Comparison of ENCODE assay signal across 8 cellular contexts in the genomic region with DNA sequence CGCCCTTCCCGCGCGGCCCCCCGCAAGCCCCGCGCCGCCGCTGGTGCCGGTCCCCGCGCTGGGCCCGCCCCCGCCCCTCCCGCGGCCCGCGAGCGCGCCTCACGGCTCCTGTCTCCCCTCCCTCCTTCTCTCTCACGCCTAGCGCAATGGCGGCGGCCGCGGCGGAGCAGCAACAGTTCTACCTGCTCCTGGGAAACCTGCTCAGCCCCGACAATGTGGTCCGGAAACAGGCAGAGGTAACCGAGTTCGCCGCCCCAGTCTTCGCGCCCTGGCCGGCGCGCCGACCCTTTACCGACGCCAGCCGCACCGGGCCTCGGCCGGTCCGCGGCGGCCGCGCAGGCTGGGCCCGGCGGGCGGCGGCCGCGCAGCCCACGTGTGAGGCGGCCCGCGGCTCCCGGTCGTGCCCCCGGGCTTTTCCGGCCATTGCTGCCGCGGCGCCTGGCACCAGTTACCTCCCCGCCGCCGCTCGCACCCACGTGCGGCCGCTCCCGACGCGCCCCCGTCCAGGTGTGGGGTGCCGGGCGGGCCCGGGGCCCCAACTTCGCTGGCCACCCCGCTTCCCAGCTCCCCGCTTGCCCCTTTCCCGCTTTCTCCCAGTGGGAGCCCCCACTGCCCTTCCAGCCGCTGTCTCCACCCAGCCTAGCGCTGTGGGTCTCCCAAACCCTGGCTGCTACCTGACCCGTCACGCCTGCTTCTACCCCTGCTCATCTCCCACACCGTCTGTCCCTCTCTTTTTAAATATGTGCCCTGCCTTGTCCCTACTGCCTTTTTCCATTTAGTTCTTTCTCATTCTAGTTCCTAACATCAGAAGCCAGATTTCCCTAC. TPM values are rescaled to one million over a fixed set of nuclear protein-coding genes. Genes with fewer than 3 reads are reported as not detected.
DNase-seq lines count a peak whose midpoint lies in the region; ATAC-seq and TF ChIP-seq lines count a peak whose summit lies in the region.

No MANE protein-coding gene starts in this region.

- H3K27me3 Mint-ChIP-seq in IgD-negative memory B cell (peaks cover 1% of the 10 kb centered on the region), nephron (ENCODE audit: low read depth) (no peaks in the 10 kb centered on the region)
- H3K27me3 Mint-ChIP-seq in activated CD8-positive, alpha-beta T cell treated with anti-CD3 and anti-CD28 coated beads for 36 hours = peaks cover 1% of the 10 kb centered on the region

- peaks cover 1% of the 10 kb centered on the region for H3K36me3 Mint-ChIP-seq in IgD-negative memory B cell
- H3K36me3 Mint-ChIP-seq in activated CD8-positive, alpha-beta T cell treated with anti-CD3 and anti-CD28 coated beads for 36 hours (ENCODE audit: low read depth) = peaks cover 17% of the 10 kb centered on the region
- H3K36me3 Mint-ChIP-seq in nephron (ENCODE audit: low read depth) = no peaks in the 10 kb centered on the region

- peak overlapping the region; percentile 76 to 78 for H3K27ac ChIP-seq in aorta (ENCODE audit: low read depth in 1 of 2, low read length in 2 of 2)

- H3K9me3 ChIP-seq in aorta (ENCODE audit: control insufficient read depth, low read length) = no peaks in the 10 kb centered on the region

- CTCF ChIA-PET in activated CD8-positive, alpha-beta T cell treated with anti-CD3 and anti-CD28 coated beads for 36 hours (lab: Charles Lee) = no interaction called here

- H3K9me3 Mint-ChIP-seq in IgD-negative memory B cell = no peaks in the 10 kb centered on the region
- no peaks in the 10 kb centered on the region for H3K9me3 Mint-ChIP-seq in activated CD8-positive, alpha-beta T cell treated with anti-CD3 and anti-CD28 coated beads for 36 hours
- no peaks in the 10 kb centered on the region for H3K9me3 Mint-ChIP-seq in nephron

- H3K36me3 ChIP-seq in aorta (ENCODE audit: control insufficient read depth in 1 of 2, insufficient read depth in 2 of 2, low read length in 1 of 2) = no peaks in the 10 kb centered on the region

- POLR2A ChIA-PET in activated CD8-positive, alpha-beta T cell treated with anti-CD3 and anti-CD28 coated beads for 36 hours (lab: Charles Lee) = interaction anchor here (1.1 kb wide), 1 partner anchor 13 kb away, joined by 3 read pairs; no protein-coding TSS in a partner anchor

- 1% methylated on average over 52 to 90 of the region's 90 CpGs for WGBS in aorta, 2 donors

- intact Hi-C loops in activated CD8-positive, alpha-beta T cell treated with anti-CD3 and anti-CD28 coated beads for 36 hours (cut with micrococcal nuclease) = loop anchor here (10.0 kb wide), 2 partner anchors 122 to 542 kb away; a partner anchor contains a TSS
- intact Hi-C loops in aorta (cut with DNase I) = no loop called here

- no peaks in the 10 kb centered on the region for H3K27me3 ChIP-seq in aorta (ENCODE audit: control insufficient read depth in 1 of 2, insufficient read depth in 2 of 2, low read length in 1 of 2)

- DNase-seq in NCI-H345 (lab: John Stamatoyannopoulos, UW) (peak; percentile 43), NCI-H345 treated with DMSO at 0.1 percent for 48 hours (lab: John Stamatoyannopoulos, UW; ENCODE audit: unreplicated experiment) (no peak), fibroblast of mammary gland (ENCODE audit: low read depth) (no peak), aorta (peak; percentile 47 to 79)
- no peak for DNase-seq in activated CD8-positive, alpha-beta T cell treated with anti-CD3 and anti-CD28 coated beads for 36 hours

- H3K27ac Mint-ChIP-seq in IgD-negative memory B cell = peak overlapping the region in 2 of 3 donors; percentile 87 to 88
- peak overlapping the region; percentile 94 for H3K27ac Mint-ChIP-seq in activated CD8-positive, alpha-beta T cell treated with anti-CD3 and anti-CD28 coated beads for 36 hours
- H3K27ac Mint-ChIP-seq in nephron = peak overlapping the region; percentile 88 to 96 (median 94)

- H3K4me1 Mint-ChIP-seq in IgD-negative memory B cell (peaks cover 22 to 43% (median 33%) of the 10 kb centered on the region in 3 donors), nephron (peaks cover 35% of the 10 kb centered on the region)
- H3K4me1 Mint-ChIP-seq in activated CD8-positive, alpha-beta T cell treated with anti-CD3 and anti-CD28 coated beads for 36 hours (ENCODE audit: low read depth) = peaks cover 33% of the 10 kb centered on the region

- peak; percentile 33 for ATAC-seq in GM21717 (IDR thresholded peaks at IDR 0.05; ENCODE audit: unreplicated experiment)
- ATAC-seq in activated CD8-positive, alpha-beta T cell treated with anti-CD3 and anti-CD28 coated beads for 36 hours = peak; percentile 22
- ATAC-seq in aorta (ENCODE audit: low FRiP score) = peak; percentile 36

- no peak for TF ChIP-seq CTCF in activated CD8-positive, alpha-beta T cell treated with anti-CD3 and anti-CD28 coated beads for 36 hours (IDR thresholded peaks at IDR 0.05)
- TF ChIP-seq CTCF in fibroblast of mammary gland (conservative IDR thresholded peaks at IDR 0.05; ENCODE audit: control insufficient read depth, insufficient read depth, low read depth, low read length) (no peak), nephron (IDR thresholded peaks at IDR 0.05; ENCODE audit: unreplicated experiment in 3 of 3) (no peak)

- H3K4me1 ChIP-seq in aorta (ENCODE audit: control insufficient read depth in 1 of 2, insufficient read depth in 2 of 2, low read length in 2 of 2) = peaks cover 0 to 6% of the 10 kb centered on the region in 2 donors

- H3K4me3 Mint-ChIP-seq in IgD-negative memory B cell (peak overlapping the region; percentile 86 to 95 (median 92)), nephron (peak overlapping the region; percentile 95 to 97 (median 96))
- peak overlapping the region; percentile 99 for H3K4me3 Mint-ChIP-seq in activated CD8-positive, alpha-beta T cell treated with anti-CD3 and anti-CD28 coated beads for 36 hours

- H3K4me3 ChIP-seq in fibroblast of mammary gland (ENCODE audit: control insufficient read depth, low read depth, low read length) (peak overlapping the region; percentile 90), aorta (ENCODE audit: low read length in 2 of 2) (peak overlapping the region; percentile 93 to 96)

RNA-seq across cellular contexts. Expression of a gene that starts 23.3 kb away (rescaled TPM):
- polyA plus RNA-seq in IgD-negative memory B cell = 25.3 TPM
- 100 to 1,000 TPM; 242 to 250 TPM for total RNA-seq in activated CD8-positive, alpha-beta T cell treated with anti-CD3 and anti-CD28 coated beads for 36 hours
- total RNA-seq in aorta = 100 to 1,000 TPM in 1 of 2 donors, 10 to 100 TPM in 1; 97.3 to 128 TPM
- polyA plus RNA-seq in aorta = 10 to 100 TPM; 35.6 to 52.8 TPM

Comparison
In these comparisons a context has a peak if more than half of its experiments do, and no peak if none do; other contexts are left out.
1. DNase-seq: peak in NCI-H345 (single experiment) and aorta (2 of 2); none in NCI-H345 treated with DMSO at 0.1 percent for 48 hours (single experiment), activated CD8-positive, alpha-beta T cell treated with anti-CD3 and anti-CD28 coated beads for 36 hours (single experiment) and fibroblast of mammary gland (single experiment).
2. Peak in every context shown above with its lines, with median percentiles within 50 percentile points of each other: ATAC-seq, H3K27ac Mint-ChIP-seq and H3K4me3 Mint-ChIP-seq.